18 cellular contexts compared by ENCODE assay signal in genomic region chr4:151822331-151822730, GRCh38.
DNase-seq lines count a peak whose midpoint lies in the region; ATAC-seq, FAIRE-seq and TF ChIP-seq lines count a peak whose summit lies in the region.
"Had no signal": no experiment of that assay in that cellular context is flagged by ENCODE, and none has a peak within 500 bp of the region (broad histone marks: within the 10 kb centered on the region; RNA-seq: fewer than 3 reads in every experiment).

No MANE protein-coding gene starts in this region.

- H3K4me1 Mint-ChIP-seq in astrocyte (ENCODE audit: low read depth, unreplicated experiment) (peaks cover 7% of the 10 kb centered on the region), neural progenitor cell (no peaks in the 10 kb centered on the region)
- H3K4me1 Mint-ChIP-seq: CD4-positive, CD25-positive, alpha-beta regulatory T cell had no signal

- TF ChIP-seq CTCF in astrocyte (IDR thresholded peaks at IDR 0.05; ENCODE audit: insufficient read depth, low read depth, low read length) = no peak
- no peak for TF ChIP-seq CTCF in neural progenitor cell (IDR thresholded peaks at IDR 0.05)

- no peak for ATAC-seq in HG03135 (IDR thresholded peaks at IDR 0.05; ENCODE audit: unreplicated experiment)
- ATAC-seq: K562 had no signal

- H3K79me2 ChIP-seq in astrocyte (ENCODE audit: insufficient read depth, low read length) (no peaks in the 10 kb centered on the region), neural progenitor cell (ENCODE audit: low read depth) (no peaks in the 10 kb centered on the region)

- no peaks in the 10 kb centered on the region for H4K20me1 ChIP-seq in astrocyte (ENCODE audit: insufficient read depth, low read length)
- H4K20me1 ChIP-seq in neural progenitor cell (ENCODE audit: low read depth) = no peaks in the 10 kb centered on the region
- H4K20me1 ChIP-seq: BLaER1 treated with 17β-estradiol and CSF1 and Interleukin-3, amounts not matched to agents 10 nM and 100 nM had no signal

- no peak overlapping the region for H3K4me2 ChIP-seq in astrocyte (ENCODE audit: low read length)
- no peak overlapping the region for H3K4me2 ChIP-seq in neural progenitor cell
- H3K4me2 ChIP-seq: BLaER1 treated with 17β-estradiol and CSF1 and Interleukin-3, amounts not matched to agents 10 nM and 100 nM had no signal

- H3F3A ChIP-seq in neural progenitor cell (ENCODE audit: low read depth) = no peaks in the 10 kb centered on the region

- H3K27me3 ChIP-seq in astrocyte (ENCODE audit: insufficient read depth, low read length) (peaks cover 3% of the 10 kb centered on the region), neural progenitor cell (no peaks in the 10 kb centered on the region)
- H3K27me3 ChIP-seq: BLaER1 treated with 17β-estradiol and CSF1 and Interleukin-3, amounts not matched to agents 10 nM and 100 nM had no signal

- DNase-seq in AG08395 (ENCODE audit: low spot score) = peak; percentile 53
- peak; percentile 30 for DNase-seq in EL
- no peak for DNase-seq in astrocyte (ENCODE audit: low read depth)
- DNase-seq in myocyte (ENCODE audit: low read depth) = peak; percentile 92
- DNase-seq in neural progenitor cell (ENCODE audit: low spot score) = no peak
- DNase-seq in activated CD4-positive, alpha-beta T cell treated with anti-CD3 and anti-CD28 coated beads for 48 hours = no peak
- DNase-seq in Ammon's horn (ENCODE audit: low spot score) = no peak
- DNase-seq: AML-193; CD4-positive, CD25-positive, alpha-beta regulatory T cell; DMS53; Karpas-422 had no signal

- H3K4me1 ChIP-seq in astrocyte (ENCODE audit: insufficient read depth, low read length) = no peaks in the 10 kb centered on the region
- no peaks in the 10 kb centered on the region for H3K4me1 ChIP-seq in neural progenitor cell
- H3K4me1 ChIP-seq: BLaER1 treated with 17β-estradiol and CSF1 and Interleukin-3, amounts not matched to agents 10 nM and 100 nM; HAP-1 had no signal

- no peak overlapping the region for H3K9ac ChIP-seq in astrocyte (ENCODE audit: low read length)
- H3K9ac ChIP-seq in neural progenitor cell = no peak overlapping the region
- H3K9ac ChIP-seq: BLaER1 treated with 17β-estradiol and CSF1 and Interleukin-3, amounts not matched to agents 10 nM and 100 nM had no signal

- H3K9me3 ChIP-seq in astrocyte (ENCODE audit: insufficient read depth, low read depth, low read length) = no peaks in the 10 kb centered on the region
- H3K9me3 ChIP-seq in neural progenitor cell (ENCODE audit: low read depth) = peaks cover 4% of the 10 kb centered on the region
- H3K9me3 ChIP-seq: HAP-1 had no signal

- no peak overlapping the region for H2AFZ ChIP-seq in astrocyte (ENCODE audit: low read depth, low read length)
- H2AFZ ChIP-seq in neural progenitor cell (replicated peaks) = no peak overlapping the region

- H3K4me3 ChIP-seq in astrocyte (ENCODE audit: insufficient read depth, low read depth, low read length) = no peak overlapping the region
- H3K4me3 ChIP-seq in neural progenitor cell = no peak overlapping the region
- H3K4me3 ChIP-seq: BLaER1 treated with 17β-estradiol and CSF1 and Interleukin-3, amounts not matched to agents 10 nM and 100 nM; HAP-1; K562 had no signal

- H3K27ac ChIP-seq in astrocyte (ENCODE audit: low read depth, low read length) (no peak overlapping the region), neural progenitor cell (no peak overlapping the region)
- H3K27ac ChIP-seq: 22Rv1; BLaER1 treated with 17β-estradiol and CSF1 and Interleukin-3, amounts not matched to agents 10 nM and 100 nM had no signal

- peaks cover 13% of the 10 kb centered on the region for H3K9me3 Mint-ChIP-seq in astrocyte (ENCODE audit: unreplicated experiment)
- peaks cover 12% of the 10 kb centered on the region for H3K9me3 Mint-ChIP-seq in neural progenitor cell

- FAIRE-seq in astrocyte (lab: Jason Lieb, UNC) = peak; percentile 5
- FAIRE-seq: GM12892, H1, K562 had no signal

- H3K36me3 Mint-ChIP-seq in astrocyte (ENCODE audit: low read depth, unreplicated experiment) = peaks cover 3% of the 10 kb centered on the region
- H3K36me3 Mint-ChIP-seq in neural progenitor cell = no peaks in the 10 kb centered on the region
- H3K36me3 Mint-ChIP-seq: CD4-positive, CD25-positive, alpha-beta regulatory T cell had no signal

- H3K36me3 ChIP-seq in astrocyte (ENCODE audit: insufficient read depth, low read length) = no peaks in the 10 kb centered on the region
- H3K36me3 ChIP-seq in neural progenitor cell = no peaks in the 10 kb centered on the region
- H3K36me3 ChIP-seq: BLaER1 treated with 17β-estradiol and CSF1 and Interleukin-3, amounts not matched to agents 10 nM and 100 nM; HAP-1 had no signal

- no peak overlapping the region for H3K27ac Mint-ChIP-seq in astrocyte (ENCODE audit: unreplicated experiment)
- no peak overlapping the region for H3K27ac Mint-ChIP-seq in neural progenitor cell
- H3K27ac Mint-ChIP-seq: CD4-positive, CD25-positive, alpha-beta regulatory T cell had no signal

- H3K4me3 Mint-ChIP-seq in astrocyte (ENCODE audit: unreplicated experiment) (no peak overlapping the region), neural progenitor cell (no peak overlapping the region)
- H3K4me3 Mint-ChIP-seq: CD4-positive, CD25-positive, alpha-beta regulatory T cell had no signal

- H3K27me3 Mint-ChIP-seq in astrocyte (ENCODE audit: low read depth, unreplicated experiment) (no peaks in the 10 kb centered on the region), neural progenitor cell (ENCODE audit: insufficient read depth, low read depth) (no peaks in the 10 kb centered on the region)

Comparison
In these comparisons a context has a peak if more than half of its experiments do, and no peak if none do; other contexts are left out.
1. DNase-seq: peak in AG08395 (single experiment), EL (single experiment) and myocyte (single experiment); none in astrocyte (single experiment), neural progenitor cell (single experiment), activated CD4-positive, alpha-beta T cell treated with anti-CD3 and anti-CD28 coated beads for 48 hours (single experiment) and Ammon's horn (single experiment).